In genomic region chr13:23771966-23772365, GRCh38 we compare ENCODE assay signal across 2 cellular contexts.
TF ChIP-seq lines count a peak whose summit lies in the region.

No MANE protein-coding gene starts in this region.

TF ChIP-seq in IMR-90, 13 proteins besides CTCF, POLR2A, EP300 and RAD21:
- TF ChIP-seq RCOR1 (IDR thresholded peaks at IDR 0.05; ENCODE audit: insufficient replicate concordance, low read length) = no peak
- TF ChIP-seq FOS (IDR thresholded peaks at IDR 0.05; ENCODE audit: low read depth, low read length) = no peak

TF ChIP-seq in HepG2, 621 proteins besides CTCF, POLR2A, EP300 and RAD21:
- no peak for TF ChIP-seq PBX2 (CRISPR knock-in tag; IDR thresholded peaks at IDR 0.05)
- no peak for TF ChIP-seq NFYB (CRISPR knock-in tag; IDR thresholded peaks at IDR 0.05)
- no peak for TF ChIP-seq JUNB (CRISPR knock-in tag; IDR thresholded peaks at IDR 0.05; ENCODE audit: borderline replicate concordance)
- no peak for TF ChIP-seq UBTF (CRISPR knock-in tag; IDR thresholded peaks at IDR 0.05)
- no peak for TF ChIP-seq WIZ (CRISPR knock-in tag; IDR thresholded peaks at IDR 0.05)
- no peak for TF ChIP-seq SSRP1 (CRISPR knock-in tag; IDR thresholded peaks at IDR 0.05)
- TF ChIP-seq AHR (CRISPR knock-in tag; IDR thresholded peaks at IDR 0.05) = no peak
- no peak for TF ChIP-seq RNF219 (CRISPR knock-in tag; IDR thresholded peaks at IDR 0.05)
- no peak for TF ChIP-seq ZUFSP (CRISPR knock-in tag; IDR thresholded peaks at IDR 0.05; ENCODE audit: borderline replicate concordance)
- no peak for TF ChIP-seq ZNF652 (CRISPR knock-in tag; IDR thresholded peaks at IDR 0.05; ENCODE audit: borderline replicate concordance, low read depth)
- TF ChIP-seq ZNF512 (CRISPR knock-in tag; IDR thresholded peaks at IDR 0.05) = no peak
- TF ChIP-seq ZBTB10 (CRISPR knock-in tag; IDR thresholded peaks at IDR 0.05; ENCODE audit: borderline replicate concordance) = no peak
- no peak for TF ChIP-seq TFAP4 (IDR thresholded peaks at IDR 0.05; ENCODE audit: borderline replicate concordance, low read depth)
- no peak for TF ChIP-seq ZNF354B (CRISPR knock-in tag; IDR thresholded peaks at IDR 0.05)
- no peak for TF ChIP-seq ZNF12 (CRISPR knock-in tag; IDR thresholded peaks at IDR 0.05)
- no peak for TF ChIP-seq ZBTB4 (CRISPR knock-in tag; IDR thresholded peaks at IDR 0.05; ENCODE audit: borderline replicate concordance)
- no peak for TF ChIP-seq ZNF784 (CRISPR knock-in tag; IDR thresholded peaks at IDR 0.05; ENCODE audit: borderline replicate concordance)
- TF ChIP-seq ZBTB44 (CRISPR knock-in tag; IDR thresholded peaks at IDR 0.05) = no peak
- no peak for TF ChIP-seq ONECUT2 (CRISPR knock-in tag; IDR thresholded peaks at IDR 0.05)
